Comparison of ENCODE assay signal across 15 cellular contexts in the genomic region with DNA sequence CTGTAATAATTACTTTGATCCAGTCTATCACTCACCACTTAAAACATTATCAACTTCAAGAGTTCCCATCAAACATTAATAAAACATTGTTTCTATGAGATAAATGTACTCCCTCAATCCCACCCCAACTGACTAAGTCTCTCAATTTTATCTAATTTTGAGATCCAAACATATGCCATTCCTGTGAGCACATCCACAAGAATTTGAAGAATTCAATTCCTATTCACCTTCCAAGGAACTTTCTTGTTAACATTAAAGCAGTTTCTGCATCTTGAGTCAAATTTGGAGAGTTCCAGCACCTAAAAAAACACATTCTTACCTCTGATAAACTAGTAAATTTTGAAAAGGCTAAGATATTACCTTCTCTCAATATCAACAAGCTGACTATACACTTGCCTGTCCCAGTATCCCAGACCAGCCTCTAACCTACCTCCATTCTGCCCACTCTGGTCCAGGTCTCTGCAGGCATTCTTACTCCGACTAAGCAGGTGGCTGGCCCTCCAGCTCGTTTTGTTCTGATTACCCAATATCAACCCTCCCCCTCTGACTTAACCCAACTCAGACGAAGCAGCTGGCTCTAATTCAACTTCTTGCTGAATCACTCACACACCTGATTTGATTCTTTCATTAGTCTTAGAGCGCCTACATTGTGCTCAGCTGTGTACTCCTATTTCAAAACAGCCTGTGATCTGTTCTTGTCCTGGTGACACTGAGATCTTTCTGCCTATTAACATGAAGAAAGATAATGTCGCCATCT.
DNase-seq lines count a peak whose midpoint lies in the region; ATAC-seq and TF ChIP-seq lines count a peak whose summit lies in the region.
"Had no signal": no experiment of that assay in that cellular context is flagged by ENCODE, and none has a peak within 500 bp of the region (broad histone marks: within the 10 kb centered on the region; RNA-seq: fewer than 3 reads in every experiment).

No MANE protein-coding gene starts in this region.

- intact Hi-C loops in IMR-90 (cut with micrococcal nuclease) (loop anchor here (2.0 to 5.0 kb wide), 2 partner anchors 14 to 1770 kb away; no protein-coding TSS in a partner anchor), Right ventricle myocardium superior (cut with DNase I) (no loop called here)

- in situ Hi-C loops in IMR-90 (cut with MboI; ENCODE audit: low sequenced_read_pairs) (no loop called here), astrocyte of the spinal cord (cut with HindIII; ENCODE audit: low sequenced_read_pairs) (no loop called here)

- H2AFZ ChIP-seq in IMR-90 (replicated peaks; ENCODE audit: low read length, poor library complexity), result no peak overlapping the region

- H3K27me3 ChIP-seq in IMR-90 (ENCODE audit: control insufficient read depth, insufficient read depth, low read length), result no peaks in the 10 kb centered on the region
- H3K27me3 ChIP-seq: BLaER1 had no signal

- ATAC-seq in IMR-90 (ENCODE audit: low read depth), result no peak
- no peak for ATAC-seq in GM18868 (IDR thresholded peaks at IDR 0.05; ENCODE audit: unreplicated experiment)
- no peak for ATAC-seq in Right ventricle myocardium superior (ENCODE audit: poor library complexity)
- ATAC-seq: stimulated activated naive CD8-positive, alpha-beta T cell treated with anti-CD3 and anti-CD28 coated beads, Interleukin-15, Interleukin-2, amounts not matched to agents 100 U/mL and 50 U/mL, for 24 hours had no signal

- H2AK9ac ChIP-seq in IMR-90 (replicated peaks; ENCODE audit: low read depth, low read length, poor library complexity), result no peak overlapping the region

- no peak overlapping the region for H4K91ac ChIP-seq in IMR-90 (ENCODE audit: insufficient read depth, low read depth, low read length)

- H2AK5ac ChIP-seq in IMR-90 (ENCODE audit: low read depth, low read length), result no peak overlapping the region

- no peaks in the 10 kb centered on the region for H3K36me3 ChIP-seq in IMR-90 (ENCODE audit: control insufficient read depth, insufficient read depth, low read length)
- H3K36me3 ChIP-seq: BLaER1 had no signal

- DNase-seq in AG20443 (ENCODE audit: low spot score) (peak; percentile 9), IMR-90 (peak; percentile 19), astrocyte of the spinal cord (ENCODE audit: low read depth, low spot score) (peak; percentile 37), kidney tubule cell (ENCODE audit: low spot score) (peak; percentile 79), Right ventricle myocardium superior (no peak), retina (no peak)
- no peak for DNase-seq in activated CD4-positive, alpha-beta T cell treated with anti-CD3 and anti-CD28 coated beads for 1 hour
- DNase-seq: activated CD8-positive, alpha-beta memory T cell treated with anti-CD3 and anti-CD28 coated beads for 24 hours; activated naive CD4-positive, alpha-beta T cell; NCI-H1694 treated with DMSO at 0.1 percent for 48 hours; stimulated activated CD4-positive, alpha-beta T cell treated with anti-CD3 and anti-CD28 coated beads, Interleukin-4, amount 100 ng/mL, for 1 hour; stimulated activated naive CD8-positive, alpha-beta T cell treated with anti-CD3 and anti-CD28 coated beads, Interleukin-15, Interleukin-2, amounts not matched to agents 100 U/mL and 50 U/mL, for 24 hours; T-helper 9 cell had no signal

- H3K23ac ChIP-seq in IMR-90 (ENCODE audit: low read depth, low read length), result no peak overlapping the region

- CTCF ChIA-PET in IMR-90 (lab: Yijun Ruan, JAX), result interaction anchor here (0.9 kb wide), 1 partner anchor 12 kb away, joined by 3 read pairs; no protein-coding TSS in a partner anchor

- POLR2A ChIA-PET in IMR-90 (lab: Charles Lee; ENCODE audit: unreplicated experiment), result no interaction called here

- TF ChIP-seq RAD21 in IMR-90 (IDR thresholded peaks at IDR 0.05; ENCODE audit: low read length), result no peak

- no TSS peak for BruUV-seq in IMR-90 (replicated peaks; lab: Mats Ljungman, UMichigan)

- no peak overlapping the region for H2BK120ac ChIP-seq in IMR-90 (ENCODE audit: low read depth, low read length)

- dilution Hi-C loops in IMR-90 (cut with HindIII; ENCODE audit: low sequenced_read_pairs, unreplicated experiment), result no loop called here

- peak overlapping the region; percentile 25; the same call in 1 of the 2 replicates for H2BK20ac ChIP-seq in IMR-90 (ENCODE audit: low read depth, low read length)

- H3K9ac ChIP-seq in IMR-90 (ENCODE audit: low read depth, low read length), result no peak overlapping the region
- H3K9ac ChIP-seq: BLaER1 had no signal

- no peak overlapping the region for H4K8ac ChIP-seq in IMR-90 (ENCODE audit: low read depth in 2 of 2, low read length in 2 of 2)

- H3K18ac ChIP-seq in IMR-90 (ENCODE audit: low read depth, low read length), result no peak overlapping the region

- H3K9me1 ChIP-seq in IMR-90 (ENCODE audit: insufficient read depth, low read length), result peaks cover 3% of the 10 kb centered on the region; the same call in 1 of the 2 replicates

- H3K4me3 ChIP-seq in IMR-90 (ENCODE audit: insufficient read depth, low read depth, low read length), result no peak overlapping the region
- H3K4me3 ChIP-seq in astrocyte of the spinal cord (ENCODE audit: low read depth, low read length), result no peak overlapping the region
- H3K4me3 ChIP-seq: BLaER1 had no signal

- H3K79me1 ChIP-seq in IMR-90 (ENCODE audit: low read depth in 1 of 2, low read length in 2 of 2), result no peaks in the 10 kb centered on the region

- no peak overlapping the region for H3K56ac ChIP-seq in IMR-90 (ENCODE audit: extremely low read depth, insufficient read depth, low read length)

- WGBS in IMR-90 (ENCODE audit: extremely low coverage in 2 of 2, insufficient read length in 1 of 2), 2 experiments, result 50% methylated on average over 1 of the region's 5 CpGs; no CpG with 5 or more reads in 1 of the 2 experiments

- no peak overlapping the region for H4K5ac ChIP-seq in IMR-90 (ENCODE audit: low read depth, low read length)

- no peak for TF ChIP-seq POLR2A in IMR-90 (IDR thresholded peaks at IDR 0.05; ENCODE audit: low read depth, low read length)

- no peaks in the 10 kb centered on the region for H4K20me1 ChIP-seq in IMR-90 (ENCODE audit: insufficient read depth, low read length)
- H4K20me1 ChIP-seq: BLaER1 had no signal

- peaks cover 2% of the 10 kb centered on the region; the same call in 1 of the 2 replicates for H3K4me1 ChIP-seq in IMR-90 (ENCODE audit: control insufficient read depth, insufficient read depth, low read length)
- H3K4me1 ChIP-seq: BLaER1 had no signal

- H3K14ac ChIP-seq in IMR-90 (replicated peaks; ENCODE audit: low read depth, low read length), result no peak overlapping the region

- TF ChIP-seq CTCF in IMR-90 (conservative IDR thresholded peaks at IDR 0.05; ENCODE audit: low read depth, low read length), result no peak
- no peak for TF ChIP-seq CTCF in astrocyte of the spinal cord (IDR thresholded peaks at IDR 0.05; ENCODE audit: low read depth, low read length)

- H3K4me2 ChIP-seq in IMR-90 (ENCODE audit: low read depth, low read length), result no peak overlapping the region
- H3K4me2 ChIP-seq: BLaER1 had no signal

- H3K27ac ChIP-seq in IMR-90 (ENCODE audit: insufficient read depth, low read length), result no peak overlapping the region
- H3K27ac ChIP-seq: BLaER1 had no signal

- no peak overlapping the region for H2BK15ac ChIP-seq in IMR-90 (ENCODE audit: low read depth, low read length)

- no peaks in the 10 kb centered on the region for H3K9me3 ChIP-seq in IMR-90 (ENCODE audit: control insufficient read depth, insufficient read depth, low read length)
- H3K9me3 ChIP-seq: BLaER1 had no signal

- no peak overlapping the region for H2BK5ac ChIP-seq in IMR-90 (ENCODE audit: low read depth, low read length, poor library complexity, severe bottlenecking)

- H3K4ac ChIP-seq in IMR-90 (ENCODE audit: low read depth, low read length), result no peak overlapping the region; the same call in 1 of the 2 replicates

TF ChIP-seq in IMR-90, 13 proteins besides CTCF, POLR2A, EP300 and RAD21:
- TF ChIP-seq MXI1 (IDR thresholded peaks at IDR 0.05; ENCODE audit: borderline replicate concordance, low read depth, low read length) (no peak), SMC3 (IDR thresholded peaks at IDR 0.05; ENCODE audit: low read depth, low read length) (no peak), CEBPB (IDR thresholded peaks at IDR 0.05; ENCODE audit: low read depth, low read length) (no peak), MAFK (IDR thresholded peaks at IDR 0.05; ENCODE audit: low read depth, low read length) (no peak), BHLHE40 (IDR thresholded peaks at IDR 0.05; ENCODE audit: low read depth, low read length) (no peak), RCOR1 (IDR thresholded peaks at IDR 0.05; ENCODE audit: insufficient replicate concordance, low read length) (no peak), MAZ (IDR thresholded peaks at IDR 0.05; ENCODE audit: borderline replicate concordance, low read depth, low read length) (no peak), NFE2L2 (IDR thresholded peaks at IDR 0.05; ENCODE audit: low read depth, low read length) (no peak), CHD1 (IDR thresholded peaks at IDR 0.05; ENCODE audit: low read depth, low read length) (no peak), FOS (IDR thresholded peaks at IDR 0.05; ENCODE audit: low read depth, low read length) (no peak), RFX5 (IDR thresholded peaks at IDR 0.05; ENCODE audit: low read depth, low read length) (no peak)
- TF ChIP-seq, protein P1, sequence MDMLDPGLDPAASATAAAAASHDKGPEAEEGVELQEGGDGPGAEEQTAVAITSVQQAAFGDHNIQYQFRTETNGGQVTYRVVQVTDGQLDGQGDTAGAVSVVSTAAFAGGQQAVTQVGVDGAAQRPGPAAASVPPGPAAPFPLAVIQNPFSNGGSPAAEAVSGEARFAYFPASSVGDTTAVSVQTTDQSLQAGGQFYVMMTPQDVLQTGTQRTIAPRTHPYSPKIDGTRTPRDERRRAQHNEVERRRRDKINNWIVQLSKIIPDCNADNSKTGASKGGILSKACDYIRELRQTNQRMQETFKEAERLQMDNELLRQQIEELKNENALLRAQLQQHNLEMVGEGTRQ (IDR thresholded peaks at IDR 0.05; ENCODE audit: low read depth, low read length), result no peak
- TF ChIP-seq, protein P2, sequence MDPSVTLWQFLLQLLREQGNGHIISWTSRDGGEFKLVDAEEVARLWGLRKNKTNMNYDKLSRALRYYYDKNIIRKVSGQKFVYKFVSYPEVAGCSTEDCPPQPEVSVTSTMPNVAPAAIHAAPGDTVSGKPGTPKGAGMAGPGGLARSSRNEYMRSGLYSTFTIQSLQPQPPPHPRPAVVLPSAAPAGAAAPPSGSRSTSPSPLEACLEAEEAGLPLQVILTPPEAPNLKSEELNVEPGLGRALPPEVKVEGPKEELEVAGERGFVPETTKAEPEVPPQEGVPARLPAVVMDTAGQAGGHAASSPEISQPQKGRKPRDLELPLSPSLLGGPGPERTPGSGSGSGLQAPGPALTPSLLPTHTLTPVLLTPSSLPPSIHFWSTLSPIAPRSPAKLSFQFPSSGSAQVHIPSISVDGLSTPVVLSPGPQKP (IDR thresholded peaks at IDR 0.05; ENCODE audit: borderline replicate concordance, low read depth, low read length), result no peak

Comparison
In these comparisons a context has a peak if more than half of its experiments do, and no peak if none do; other contexts are left out.
1. DNase-seq: peak in AG20443 (single experiment), IMR-90 (single experiment), astrocyte of the spinal cord (single experiment) and kidney tubule cell (single experiment); none in Right ventricle myocardium superior (single experiment), activated CD4-positive, alpha-beta T cell treated with anti-CD3 and anti-CD28 coated beads for 1 hour (single experiment) and retina (single experiment).